16 cellular contexts compared by ENCODE assay signal in genomic region chr22:41324818-41325528, GRCh38.
"Had no signal": no experiment of that assay in that cellular context is flagged by ENCODE, and none has a peak within 500 bp of the region (broad histone marks: within the 10 kb centered on the region; RNA-seq: fewer than 3 reads in every experiment).

No MANE protein-coding gene starts in this region.

- H3K36me3 ChIP-seq: breast epithelium had no signal

- H3K27ac ChIP-seq: breast epithelium, upper lobe of left lung had no signal

- H3K4me1 ChIP-seq: breast epithelium, upper lobe of left lung had no signal

- H3K27me3 ChIP-seq: breast epithelium, upper lobe of left lung had no signal

- H3K9me3 ChIP-seq: breast epithelium, upper lobe of left lung had no signal

- H3K4me1 Mint-ChIP-seq: activated B cell treated with CpG ODN at 0.5 μM for 24 hours, memory B cell had no signal

- H3K27ac Mint-ChIP-seq: activated B cell treated with CpG ODN at 0.5 μM for 24 hours; activated CD8-positive, alpha-beta T cell treated with anti-CD3 and anti-CD28 coated beads, Interleukin-2, amount 10 ng/mL, durations not matched to agents 7 days and 5 days; activated naive CD4-positive, alpha-beta T cell treated with anti-CD3 and anti-CD28 coated beads for 36 hours; activated T-cell treated with anti-CD3 and anti-CD28 coated beads, Interleukin-2, amount 50 U/mL, for 24 hours; memory B cell; stimulated activated naive CD8-positive, alpha-beta T cell treated with anti-CD3 and anti-CD28 coated beads, Interleukin-15, Interleukin-2, amounts not matched to agents 100 ng/mL and 50 ng/mL, for 24 hours; T-cell had no signal

- DNase-seq: activated B cell treated with CpG ODN at 0.5 μM for 24 hours; activated CD4-positive, alpha-beta T cell treated with anti-CD3 and anti-CD28 coated beads for 4 hours; activated CD8-positive, alpha-beta T cell treated with anti-CD3 and anti-CD28 coated beads, Interleukin-2, amount 10 ng/mL, durations not matched to agents 7 days and 5 days; activated naive CD4-positive, alpha-beta T cell treated with anti-CD3 and anti-CD28 coated beads for 36 hours; activated T-cell treated with anti-CD3 and anti-CD28 coated beads, Interleukin-2, amount 50 U/mL, for 24 hours; aorta; left ventricle myocardium superior; naive thymus-derived CD4-positive, alpha-beta T cell; stimulated activated CD4-positive, alpha-beta T cell treated with anti-CD3 and anti-CD28 coated beads, Interleukin-12 subunit alpha, Interleukin-12 subunit beta, amount 100 ng/mL, for 4 hours; stimulated activated CD4-positive, alpha-beta T cell treated with anti-CD3 and anti-CD28 coated beads, Interleukin-1b, Interleukin-23, amount 100 ng/mL, for 48 hours; T-cell; upper lobe of left lung had no signal

- H3K4me3 ChIP-seq: breast epithelium, upper lobe of left lung had no signal

- H3K9me3 Mint-ChIP-seq: activated B cell treated with CpG ODN at 0.5 μM for 24 hours; activated naive CD4-positive, alpha-beta T cell treated with anti-CD3 and anti-CD28 coated beads for 36 hours; activated T-cell treated with anti-CD3 and anti-CD28 coated beads, Interleukin-2, amount 50 U/mL, for 24 hours; memory B cell; naive thymus-derived CD4-positive, alpha-beta T cell; stimulated activated naive CD8-positive, alpha-beta T cell treated with anti-CD3 and anti-CD28 coated beads, Interleukin-15, Interleukin-2, amounts not matched to agents 100 ng/mL and 50 ng/mL, for 24 hours; T-cell had no signal

- ATAC-seq: activated CD8-positive, alpha-beta T cell treated with anti-CD3 and anti-CD28 coated beads, Interleukin-2, amount 10 ng/mL, durations not matched to agents 7 days and 5 days; left ventricle myocardium superior; naive thymus-derived CD4-positive, alpha-beta T cell; SK-N-SH treated with all-trans-retinoic acid at 6 μM for 48 hours; T-cell had no signal

- H3K27me3 Mint-ChIP-seq: activated B cell treated with CpG ODN at 0.5 μM for 24 hours; activated T-cell treated with anti-CD3 and anti-CD28 coated beads, Interleukin-2, amount 50 U/mL, for 24 hours; memory B cell; naive thymus-derived CD4-positive, alpha-beta T cell; stimulated activated naive CD8-positive, alpha-beta T cell treated with anti-CD3 and anti-CD28 coated beads, Interleukin-15, Interleukin-2, amounts not matched to agents 100 ng/mL and 50 ng/mL, for 24 hours; T-cell had no signal

- H3K4me3 Mint-ChIP-seq: activated B cell treated with CpG ODN at 0.5 μM for 24 hours; activated CD8-positive, alpha-beta T cell treated with anti-CD3 and anti-CD28 coated beads, Interleukin-2, amount 10 ng/mL, durations not matched to agents 7 days and 5 days; activated naive CD4-positive, alpha-beta T cell treated with anti-CD3 and anti-CD28 coated beads for 36 hours; activated T-cell treated with anti-CD3 and anti-CD28 coated beads, Interleukin-2, amount 50 U/mL, for 24 hours; memory B cell; naive thymus-derived CD4-positive, alpha-beta T cell; stimulated activated naive CD8-positive, alpha-beta T cell treated with anti-CD3 and anti-CD28 coated beads, Interleukin-15, Interleukin-2, amounts not matched to agents 100 ng/mL and 50 ng/mL, for 24 hours; T-cell had no signal
